Comparison of ENCODE assay signal across 8 cellular contexts in the genomic region with DNA sequence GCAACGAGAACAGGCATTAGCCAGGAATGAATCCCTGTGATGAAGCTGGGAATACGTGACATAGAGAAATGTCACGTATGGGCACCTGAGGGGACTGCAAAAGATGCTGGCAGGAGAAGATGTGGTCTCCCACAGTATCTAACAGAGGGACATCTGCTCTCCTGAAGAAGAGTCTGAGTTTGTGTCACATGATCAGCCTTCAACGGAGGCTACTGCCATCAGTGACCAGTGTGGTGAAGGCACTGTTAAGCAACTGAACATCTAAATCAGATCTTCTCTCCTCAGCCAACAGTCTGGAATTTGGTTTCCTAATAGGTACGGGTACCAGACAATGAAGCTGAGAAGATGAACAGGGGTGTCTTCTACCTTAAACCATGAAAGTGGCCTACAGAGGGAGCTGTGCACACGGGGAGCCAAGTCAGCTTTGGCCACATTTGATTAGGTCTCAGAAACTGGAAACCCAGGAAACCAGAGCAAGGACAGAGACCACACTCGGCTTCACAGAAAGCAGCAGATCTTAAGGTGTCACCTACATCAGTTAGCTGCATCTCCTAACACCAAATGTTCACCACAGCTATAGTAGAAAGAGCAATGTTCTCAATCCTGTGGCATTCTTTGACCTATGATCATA. TPM values are rescaled to one million over a fixed set of nuclear protein-coding genes. Genes with fewer than 3 reads are reported as not detected.
DNase-seq lines count a peak whose midpoint lies in the region; ATAC-seq and TF ChIP-seq lines count a peak whose summit lies in the region.

No MANE protein-coding gene starts in this region.

- peak; percentile 57 for TF ChIP-seq CTCF in PC-9 (conservative IDR thresholded peaks at IDR 0.05)
- TF ChIP-seq CTCF in hepatocyte (IDR thresholded peaks at IDR 0.05; ENCODE audit: poor library complexity): peak; percentile 38

- H2AFZ ChIP-seq in PC-9 (no peak overlapping the region), hepatocyte (no peak overlapping the region)

- H3K9me2 ChIP-seq in PC-9 (ENCODE audit: insufficient read depth) (no peaks in the 10 kb centered on the region), hepatocyte (replicated peaks; ENCODE audit: insufficient read depth) (no peaks in the 10 kb centered on the region)

- H3K4me3 ChIP-seq in PC-9 (no peak overlapping the region), hepatocyte (no peak overlapping the region)

- H3K36me3 ChIP-seq in PC-9 (ENCODE audit: low read depth) (peaks cover 12% of the 10 kb centered on the region), hepatocyte (replicated peaks; ENCODE audit: insufficient read depth, low read depth) (no peaks in the 10 kb centered on the region)

- H3K27me3 ChIP-seq in PC-9 (ENCODE audit: insufficient read depth, low read depth): no peaks in the 10 kb centered on the region
- no peaks in the 10 kb centered on the region for H3K27me3 ChIP-seq in hepatocyte

- H4K20me1 ChIP-seq in PC-9 (ENCODE audit: insufficient read depth) (peaks cover 4% of the 10 kb centered on the region; the same call in 1 of the 2 replicates), hepatocyte (ENCODE audit: insufficient read depth, poor library complexity, severe bottlenecking) (no peaks in the 10 kb centered on the region)

- H3F3A ChIP-seq in PC-9 (ENCODE audit: insufficient read depth, low read depth): 0 out of 2 replicates have a peak, but pooled peaks cover 9% of the 10 kb centered on the region

- ATAC-seq in GM21717 (IDR thresholded peaks at IDR 0.05; ENCODE audit: unreplicated experiment) (peak; percentile 69), HG03039 (IDR thresholded peaks at IDR 0.05; ENCODE audit: unreplicated experiment) (no peak)

- intact Hi-C loops in PC-9 (cut with micrococcal nuclease; ENCODE audit: unreplicated experiment): loop anchor here (5.0 to 10.0 kb wide), 2 partner anchors 112 to 340 kb away; no protein-coding TSS in a partner anchor

- no TSS peak for BruUV-seq in PC-9 (replicated peaks; lab: Mats Ljungman, UMichigan)

- H3K9me3 ChIP-seq in PC-9 (ENCODE audit: insufficient read depth, low read depth): no peaks in the 10 kb centered on the region
- no peaks in the 10 kb centered on the region for H3K9me3 ChIP-seq in hepatocyte (ENCODE audit: low read depth)

- WGBS in hepatocyte (ENCODE audit: low lambda C conversion rate, missing lambda C conversion rate): 70% methylated on average over 7 of the region's 7 CpGs

- H3K79me2 ChIP-seq in PC-9 (ENCODE audit: low read depth) (no peaks in the 10 kb centered on the region), hepatocyte (peaks cover 5% of the 10 kb centered on the region)

- H3K4me2 ChIP-seq in PC-9: no peak overlapping the region
- no peak overlapping the region for H3K4me2 ChIP-seq in hepatocyte

- H3K4me1 ChIP-seq in PC-9 (replicated peaks; ENCODE audit: insufficient read depth): no peaks in the 10 kb centered on the region
- H3K4me1 ChIP-seq in hepatocyte (ENCODE audit: insufficient read depth): peaks cover 7% of the 10 kb centered on the region

- CTCF ChIA-PET in PC-9 (lab: Charles Lee): interaction anchor here (0.8 kb wide), 1 partner anchor 480 kb away, joined by 3 read pairs; no protein-coding TSS in a partner anchor

- H3K27ac ChIP-seq in PC-9 (no peak overlapping the region), hepatocyte (no peak overlapping the region)

- POLR2A ChIA-PET in PC-9 (lab: Charles Lee; ENCODE audit: unreplicated experiment): interaction anchor here (0.7 kb wide), 1 partner anchor 478 kb away, joined by 3 read pairs; no protein-coding TSS in a partner anchor

- peak; percentile 1 for DNase-seq in GF-D8 (lab: John Stamatoyannopoulos, UW)
- no peak for DNase-seq in PC-9
- DNase-seq in activated gamma-delta T cell treated with anti-CD3 and anti-CD28 coated beads, Interleukin-2, amount 50 U/mL, for 16 hours (ENCODE audit: low read depth): peak; percentile 56
- no peak for DNase-seq in hepatocyte (ENCODE audit: low spot score)
- DNase-seq in stimulated activated CD4-positive, alpha-beta T cell treated with anti-CD3 and anti-CD28 coated beads, TNF-alpha, amount 100 ng/mL, for 1 hour (ENCODE audit: low read depth in 3 of 3, low spot score in 1 of 3): peak in 2 of 3 donors; percentile 24 to 36
- DNase-seq in OCI-M2 (lab: John Stamatoyannopoulos, UW; ENCODE audit: unreplicated experiment): no peak

RNA-seq across cellular contexts. Expression of a gene that starts 41.8 kb away (rescaled TPM):
- 72.1 and 76.6 TPM in 2 replicates for total RNA-seq in PC-9 (2021)
- total RNA-seq in hepatocyte: 51.3 and 53.7 TPM in 2 replicates
- polyA plus RNA-seq in hepatocyte: 51.2 and 58.4 TPM in 2 replicates

Comparison
In these comparisons a context has a peak if more than half of its experiments do, and no peak if none do; other contexts are left out.
1. DNase-seq: peak in GF-D8 (single experiment), activated gamma-delta T cell treated with anti-CD3 and anti-CD28 coated beads, Interleukin-2, amount 50 U/mL, for 16 hours (single experiment) and stimulated activated CD4-positive, alpha-beta T cell treated with anti-CD3 and anti-CD28 coated beads, TNF-alpha, amount 100 ng/mL, for 1 hour (2 of 3); none in PC-9 (0 of 2), hepatocyte (single experiment) and OCI-M2 (single experiment).